1 cellular context compared by ENCODE assay signal in genomic region chr19:1360818-1361461, GRCh38.
TF ChIP-seq lines count a peak whose summit lies in the region.

No MANE protein-coding gene starts in this region.

TF ChIP-seq in HEK293, 187 proteins besides CTCF, POLR2A, EP300 and RAD21 (continued from another document and continues in another):
- TF ChIP-seq ZBTB10 (tag by site-specific recombination; IDR thresholded peaks at IDR 0.05) (no peak), ZNF223 (tag by site-specific recombination; IDR thresholded peaks at IDR 0.05) (no peak), ZIC2 (tag by site-specific recombination; IDR thresholded peaks at IDR 0.05) (peak; percentile 93), FEZF1 (tag by site-specific recombination; IDR thresholded peaks at IDR 0.05) (peak; percentile 14; the same call in 1 of the 2 replicates), ZNF701 (tag by site-specific recombination; IDR thresholded peaks at IDR 0.05) (no peak), ZBTB8A (tag by site-specific recombination; IDR thresholded peaks at IDR 0.05) (peak; percentile 88), ZNF433 (tag by site-specific recombination; IDR thresholded peaks at IDR 0.05; ENCODE audit: low read depth) (no peak), PATZ1 (tag by site-specific recombination; IDR thresholded peaks at IDR 0.05) (peak; percentile 91), ZNF624 (tag by site-specific recombination; IDR thresholded peaks at IDR 0.05) (no peak), ZNF350 (tag by site-specific recombination; IDR thresholded peaks at IDR 0.05) (no peak), ZNF2 (tag by site-specific recombination; IDR thresholded peaks at IDR 0.05) (no peak), KLF7 (tag by site-specific recombination; IDR thresholded peaks at IDR 0.05; ENCODE audit: borderline replicate concordance) (no peak), ZNF10 (tag by site-specific recombination; IDR thresholded peaks at IDR 0.05) (no peak), ZNF692 (tag by site-specific recombination; IDR thresholded peaks at IDR 0.05) (peak; percentile 81), YY1 (tag by site-specific recombination; IDR thresholded peaks at IDR 0.05) (peak; percentile 38; the same call in 1 of the 2 replicates), ZSCAN23 (tag by site-specific recombination; IDR thresholded peaks at IDR 0.05) (no peak), SP3 (tag by site-specific recombination; IDR thresholded peaks at IDR 0.05) (no peak), ZNF501 (tag by site-specific recombination; IDR thresholded peaks at IDR 0.05) (peak; percentile 45; the same call in 1 of the 2 replicates), ZNF202 (tag by site-specific recombination; IDR thresholded peaks at IDR 0.05; ENCODE audit: borderline replicate concordance) (no peak), ZNF837 (tag by site-specific recombination; IDR thresholded peaks at IDR 0.05) (no peak), ZNF175 (tag by site-specific recombination; IDR thresholded peaks at IDR 0.05) (no peak), ZNF292 (tag by site-specific recombination; IDR thresholded peaks at IDR 0.05; ENCODE audit: borderline replicate concordance, low read depth) (no peak), GLIS2 (tag by site-specific recombination; IDR thresholded peaks at IDR 0.05) (peak; percentile 67), ZNF621 (tag by site-specific recombination; IDR thresholded peaks at IDR 0.05) (no peak), ZNF843 (tag by site-specific recombination; IDR thresholded peaks at IDR 0.05) (peak; percentile 42; the same call in 1 of the 2 replicates), ZNF660 (tag by site-specific recombination; IDR thresholded peaks at IDR 0.05) (peak; percentile 57; the same call in 1 of the 2 replicates), ZNF791 (tag by site-specific recombination; IDR thresholded peaks at IDR 0.05) (no peak), ZFP69B (tag by site-specific recombination; IDR thresholded peaks at IDR 0.05) (peak; percentile 83; the same call in 1 of the 2 replicates), ZNF148 (tag by site-specific recombination; IDR thresholded peaks at IDR 0.05; ENCODE audit: borderline replicate concordance) (no peak), GLIS1 (tag by site-specific recombination; IDR thresholded peaks at IDR 0.05) (peak; percentile 29; the same call in 1 of the 2 replicates), ZNF248 (tag by site-specific recombination; IDR thresholded peaks at IDR 0.05) (no peak), ZNF830 (tag by site-specific recombination; IDR thresholded peaks at IDR 0.05; ENCODE audit: low read depth) (no peak), ZNF354C (tag by site-specific recombination; IDR thresholded peaks at IDR 0.05; ENCODE audit: borderline replicate concordance, low read depth) (no peak), ZNF174 (tag by site-specific recombination; IDR thresholded peaks at IDR 0.05) (no peak), ZNF530 (tag by site-specific recombination; IDR thresholded peaks at IDR 0.05; ENCODE audit: low read depth) (no peak), ZNF580 (tag by site-specific recombination; IDR thresholded peaks at IDR 0.05) (no peak), PRDM6 (tag by site-specific recombination; IDR thresholded peaks at IDR 0.05) (0 out of 2 replicates have a peak, but pooled peaks have one; percentile 34), ZNF558 (tag by site-specific recombination; IDR thresholded peaks at IDR 0.05) (no peak), ZBTB17 (tag by site-specific recombination; IDR thresholded peaks at IDR 0.05) (peak; percentile 62; the same call in 1 of the 2 replicates), EGR2 (tag by site-specific recombination; IDR thresholded peaks at IDR 0.05; ENCODE audit: low read depth) (peak; percentile 87), ZNF777 (tag by site-specific recombination; IDR thresholded peaks at IDR 0.05; ENCODE audit: borderline replicate concordance) (no peak), REST (tag by site-specific recombination; IDR thresholded peaks at IDR 0.05) (no peak), AEBP2 (tag by site-specific recombination; IDR thresholded peaks at IDR 0.05; ENCODE audit: borderline replicate concordance) (no peak), ZNF157 (tag by site-specific recombination; IDR thresholded peaks at IDR 0.05) (no peak), ZNF544 (tag by site-specific recombination; IDR thresholded peaks at IDR 0.05) (no peak), ZNF677 (tag by site-specific recombination; IDR thresholded peaks at IDR 0.05) (no peak), BCL11A (tag by site-specific recombination; IDR thresholded peaks at IDR 0.05; ENCODE audit: low read depth) (no peak), ZNF394 (tag by site-specific recombination; IDR thresholded peaks at IDR 0.05; ENCODE audit: borderline replicate concordance) (peak; percentile 27; the same call in 1 of the 2 replicates), ZNF707 (tag by site-specific recombination; IDR thresholded peaks at IDR 0.05) (no peak), ZXDB (tag by site-specific recombination; IDR thresholded peaks at IDR 0.05) (no peak), SP2 (tag by site-specific recombination; IDR thresholded peaks at IDR 0.05) (peak; percentile 64), SCRT1 (tag by site-specific recombination; IDR thresholded peaks at IDR 0.05; ENCODE audit: borderline replicate concordance) (no peak), GLI4 (tag by site-specific recombination; IDR thresholded peaks at IDR 0.05) (no peak)
